ENCODE assay signal across 1 cellular context in genomic region chr2:232521524-232521923, GRCh38.
TF ChIP-seq lines count a peak whose summit lies in the region.

No MANE protein-coding gene starts in this region.

TF ChIP-seq in H1, 55 proteins besides CTCF, POLR2A, EP300 and RAD21:
- no peak for TF ChIP-seq KDM4A (IDR thresholded peaks at IDR 0.05; ENCODE audit: low read depth, low read length, severe bottlenecking)
